30 cellular contexts compared by ENCODE assay signal in the genomic region with DNA sequence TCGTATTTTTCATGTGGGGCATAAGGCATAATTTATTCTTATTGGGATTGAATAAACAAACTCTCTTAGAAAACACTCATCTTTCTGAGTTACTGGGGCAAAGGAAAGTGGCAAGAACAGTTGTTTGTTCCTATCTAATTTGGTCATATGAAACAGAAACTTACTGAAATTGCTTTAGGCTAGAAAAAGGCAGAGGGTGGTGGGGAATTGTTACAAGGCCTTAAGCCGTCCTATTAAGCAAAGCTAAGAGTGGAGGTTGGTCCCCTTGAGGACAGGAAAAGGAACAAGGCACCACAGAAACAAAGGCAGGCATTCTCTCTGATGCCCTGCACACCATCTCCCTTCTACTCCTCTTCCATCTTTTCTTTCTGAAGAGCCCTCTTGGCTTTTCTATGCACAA.
"Had no signal": no experiment of that assay in that cellular context is flagged by ENCODE, and none has a peak within 500 bp of the region (broad histone marks: within the 10 kb centered on the region; RNA-seq: fewer than 3 reads in every experiment).

No MANE protein-coding gene starts in this region.

- H3K4me1 ChIP-seq: ascending aorta had no signal

- H3K4me3 ChIP-seq: ascending aorta, cardiac muscle cell had no signal

- H3K36me3 ChIP-seq: ascending aorta, cardiac muscle cell had no signal

- H3K27me3 ChIP-seq: ascending aorta, cardiac muscle cell had no signal

- H3K9me3 ChIP-seq: ascending aorta had no signal

- DNase-seq: activated B cell treated with CpG ODN at 0.5 μM for 24 hours; activated CD4-positive, alpha-beta memory T cell treated with anti-CD3 and anti-CD28 coated beads for 36 hours; activated CD4-positive, alpha-beta T cell treated with anti-CD3 and anti-CD28 coated beads for 4 hours; activated CD4-positive, alpha-beta T cell treated with anti-CD3 and anti-CD28 coated beads, Interleukin-2, amount 10 ng/mL, durations not matched to agents 24 days and 14 days; activated CD4-positive, alpha-beta T cell treated with anti-CD3 and anti-CD28 coated beads, Interleukin-2, amount 50 U/mL, for 1 hour; activated CD4-positive, alpha-beta T cell treated with anti-CD3 and anti-CD28 coated beads, Interleukin-2, amount 50 U/mL, for 4 hours; activated CD4-positive, CD25-positive, alpha-beta regulatory T cell treated with anti-CD3 and anti-CD28 coated beads, Interleukin-2, amount 50 U/mL, for 72 hours; activated CD8-positive, alpha-beta memory T cell treated with anti-CD3 and anti-CD28 coated beads, Interleukin-2, amount 50 U/mL, for 4 hours; activated CD8-positive, alpha-beta T cell treated with anti-CD3 and anti-CD28 coated beads for 36 hours; activated effector memory CD4-positive, alpha-beta T cell treated with anti-CD3 and anti-CD28 coated beads, Interleukin-2, amount 50 U/mL, for 16 hours; activated gamma-delta T cell treated with Interleukin-2 at 50 U/mL for 16 hours; activated naive CD4-positive, alpha-beta T cell treated with anti-CD3 and anti-CD28 coated beads, Interleukin-2, amount 10 ng/mL, durations not matched to agents 7 days and 5 days; activated naive CD4-positive, alpha-beta T cell treated with Interleukin-2 at 50 U/mL for 16 hours; activated naive CD8-positive, alpha-beta T cell treated with anti-CD3 and anti-CD28 coated beads, Interleukin-2, amount 10 ng/mL, durations not matched to agents 7 days and 5 days; activated naive CD8-positive, alpha-beta T cell treated with anti-CD3 and anti-CD28 coated beads, Interleukin-2, amount 50 U/mL, for 24 hours; activated T-cell treated with anti-CD3 and anti-CD28 coated beads for 4 hours; activated T-cell treated with anti-CD3 and anti-CD28 coated beads, Interleukin-2, amount 50 U/mL, for 1 hour; activated T-cell treated with anti-CD3 and anti-CD28 coated beads, Interleukin-2, amount 50 U/mL, for 4 hours; activated T-cell treated with anti-CD3 and anti-CD28 coated beads, Interleukin-2, amount 50 U/mL, for 72 hours; amygdala; anterior cingulate cortex; caudate nucleus; cerebellar nuclear complex; T-helper 1 cell; T-helper 2 cell; T-helper 9 cell had no signal

- ATAC-seq: activated CD8-positive, alpha-beta T cell treated with anti-CD3 and anti-CD28 coated beads for 36 hours; activated naive CD8-positive, alpha-beta T cell treated with anti-CD3 and anti-CD28 coated beads, Interleukin-2, amount 50 U/mL, for 24 hours; activated T-cell treated with anti-CD3 and anti-CD28 coated beads, Interleukin-2, amount 50 U/mL, for 4 hours; activated T-cell treated with anti-CD3 and anti-CD28 coated beads, Interleukin-2, amount 50 U/mL, for 72 hours; activated T-helper 17 cell treated with anti-CD3 and anti-CD28 coated beads, Interleukin-2, amount 50 U/mL, for 72 hours had no signal

- H3K27ac ChIP-seq: ascending aorta, cardiac muscle cell, VCaP had no signal
